ENCODE assay signal across 16 cellular contexts in genomic region chr2:145022671-145023330, GRCh38.
DNase-seq lines count a peak whose midpoint lies in the region; ATAC-seq and TF ChIP-seq lines count a peak whose summit lies in the region.
"Had no signal": no experiment of that assay in that cellular context is flagged by ENCODE, and none has a peak within 500 bp of the region (broad histone marks: within the 10 kb centered on the region; RNA-seq: fewer than 3 reads in every experiment).

No MANE protein-coding gene starts in this region.

- TF ChIP-seq CTCF in foreskin fibroblast (IDR thresholded peaks at IDR 0.05; ENCODE audit: low read depth, low read length): no peak
- no peak for TF ChIP-seq CTCF in H9 (conservative IDR thresholded peaks at IDR 0.05)
- no peak for TF ChIP-seq CTCF in CD4-positive, alpha-beta T cell (IDR thresholded peaks at IDR 0.05)

- H2BK12ac ChIP-seq in H9 (ENCODE audit: insufficient read length, low read depth, low read length): no peak overlapping the region

- H3K79me2 ChIP-seq in H9 (ENCODE audit: insufficient read depth, low read length): no peaks in the 10 kb centered on the region

- no peak overlapping the region for H3K4ac ChIP-seq in H9 (ENCODE audit: low read depth, low read length)

- H3K18ac ChIP-seq in H9 (ENCODE audit: insufficient read length, low read depth, low read length): no peak overlapping the region

- WGBS in H9 (ENCODE audit: extremely low coverage, insufficient read length, low lambda C conversion rate): no CpG with 5 or more reads among the region's 5 CpGs

- H3K27me3 ChIP-seq in BLaER1 treated with 17β-estradiol and CSF1 and Interleukin-3, amounts not matched to agents 10 nM and 100 nM: no peaks in the 10 kb centered on the region
- H3K27me3 ChIP-seq in SJSA1 (replicated peaks) (no peaks in the 10 kb centered on the region), H9 (ENCODE audit: insufficient read depth, low read length) (no peaks in the 10 kb centered on the region)
- H3K27me3 ChIP-seq in CD4-positive, alpha-beta T cell (ENCODE audit: control insufficient read depth, insufficient read depth, low read length): no peaks in the 10 kb centered on the region
- H3K27me3 ChIP-seq: colonic mucosa, right lobe of liver had no signal

- DNase-seq in SJSA1 (ENCODE audit: low read depth in 1 of 2, low spot score in 2 of 2) (no peak), foreskin fibroblast (peak; percentile 41 to 67), H9 (no peak), ureter (ENCODE audit: low spot score) (no peak)
- no peak for DNase-seq in T-helper 2 cell treated with Interferon-gamma antibody and Interleukin-4, amounts not matched to agents 5 μg/mL and 100 μg/mL, for 36 hours (ENCODE audit: low spot score)
- no peak for DNase-seq in CD4-positive, alpha-beta T cell
- DNase-seq: activated CD4-positive, alpha-beta T cell treated with anti-CD3 and anti-CD28 coated beads, Interleukin-2, amount 10 ng/mL, durations not matched to agents 24 days and 14 days; colonic mucosa; DMS153; NCI-H1092; NCI-H510A; right lobe of liver had no signal

- no peak overlapping the region for H4K5ac ChIP-seq in H9 (ENCODE audit: insufficient read length, low read depth, low read length)

- ATAC-seq in CD4-positive, alpha-beta T cell (ENCODE audit: poor library complexity): no peak
- ATAC-seq: activated T-helper 17 cell treated with anti-CD3 and anti-CD28 coated beads, Interleukin-2, amount 50 U/mL, for 72 hours; right lobe of liver had no signal

- POLR2A ChIA-PET in CD4-positive, alpha-beta T cell (lab: Charles Lee): no interaction called here

- no peak overlapping the region for H2BK5ac ChIP-seq in H9 (ENCODE audit: insufficient read length, low read length)

- H2BK15ac ChIP-seq in H9 (ENCODE audit: low read depth, low read length): no peak overlapping the region

- H3K4me1 Mint-ChIP-seq in H9: peaks cover 13 to 15% of the 10 kb centered on the region in 2 experiments
- H3K4me1 Mint-ChIP-seq in T-helper 2 cell treated with Interferon-gamma antibody and Interleukin-4, amounts not matched to agents 5 μg/mL and 100 μg/mL, for 36 hours (ENCODE audit: low read depth): no peaks in the 10 kb centered on the region
- no peaks in the 10 kb centered on the region for H3K4me1 Mint-ChIP-seq in CD4-positive, alpha-beta T cell (ENCODE audit: low read depth)
- H3K4me1 Mint-ChIP-seq: activated CD4-positive, alpha-beta T cell treated with anti-CD3 and anti-CD28 coated beads, Interleukin-2, amount 10 ng/mL, durations not matched to agents 24 days and 14 days; activated T-helper 17 cell treated with anti-CD3 and anti-CD28 coated beads, Interleukin-2, amount 50 U/mL, for 72 hours had no signal

- peak overlapping the region; percentile 15 to 73 (median 47); a peak in 21 of 22 replicates for H3K4me2 ChIP-seq in BLaER1 treated with 17β-estradiol and CSF1 and Interleukin-3, amounts not matched to agents 10 nM and 100 nM
- H3K4me2 ChIP-seq in H9 (ENCODE audit: insufficient read depth, insufficient read length, low read length): no peak overlapping the region

- no peak overlapping the region for H3K4me3 Mint-ChIP-seq in H9
- no peak overlapping the region for H3K4me3 Mint-ChIP-seq in T-helper 2 cell treated with Interferon-gamma antibody and Interleukin-4, amounts not matched to agents 5 μg/mL and 100 μg/mL, for 36 hours
- no peak overlapping the region for H3K4me3 Mint-ChIP-seq in CD4-positive, alpha-beta T cell
- H3K4me3 Mint-ChIP-seq: activated CD4-positive, alpha-beta T cell treated with anti-CD3 and anti-CD28 coated beads, Interleukin-2, amount 10 ng/mL, durations not matched to agents 24 days and 14 days; activated T-helper 17 cell treated with anti-CD3 and anti-CD28 coated beads, Interleukin-2, amount 50 U/mL, for 72 hours had no signal

- H4K8ac ChIP-seq in H9 (replicated peaks; ENCODE audit: insufficient read length, low read depth, low read length): no peak overlapping the region

- CTCF ChIA-PET in CD4-positive, alpha-beta T cell (lab: Charles Lee): no interaction called here

- H3K9ac ChIP-seq in BLaER1 treated with 17β-estradiol and CSF1 and Interleukin-3, amounts not matched to agents 10 nM and 100 nM: no peak overlapping the region
- H3K9ac ChIP-seq in H9 (ENCODE audit: extremely low read depth, insufficient read length, low read length): no peak overlapping the region

- intact Hi-C loops in CD4-positive, alpha-beta T cell (cut with DNase I, micrococcal nuclease): no loop called here

- H3K23me2 ChIP-seq in H9 (ENCODE audit: insufficient read length, low read depth, low read length, poor library complexity, severe bottlenecking): no peaks in the 10 kb centered on the region

- no peak overlapping the region for H3K23ac ChIP-seq in H9 (ENCODE audit: insufficient read length, low read depth, low read length)

- H3K36me3 Mint-ChIP-seq in H9 (ENCODE audit: insufficient read depth in 1 of 3, low read depth in 3 of 3): no peaks in the 10 kb centered on the region
- no peaks in the 10 kb centered on the region for H3K36me3 Mint-ChIP-seq in T-helper 2 cell treated with Interferon-gamma antibody and Interleukin-4, amounts not matched to agents 5 μg/mL and 100 μg/mL, for 36 hours (ENCODE audit: low read depth)
- no peaks in the 10 kb centered on the region for H3K36me3 Mint-ChIP-seq in CD4-positive, alpha-beta T cell (ENCODE audit: low read depth)

- no peak overlapping the region for H3K14ac ChIP-seq in H9 (ENCODE audit: insufficient read depth, low read length)

- H3K36me3 ChIP-seq in BLaER1 treated with 17β-estradiol and CSF1 and Interleukin-3, amounts not matched to agents 10 nM and 100 nM: no peaks in the 10 kb centered on the region
- H3K36me3 ChIP-seq in SJSA1: no peaks in the 10 kb centered on the region
- H3K36me3 ChIP-seq: colonic mucosa, right lobe of liver had no signal

- H3T11ph ChIP-seq in H9 (ENCODE audit: low read length): no peak overlapping the region

- H4K91ac ChIP-seq in H9 (ENCODE audit: insufficient read length, low read depth, low read length): no peak overlapping the region

- H2BK20ac ChIP-seq in H9 (ENCODE audit: low read depth, low read length, poor library complexity, severe bottlenecking): no peak overlapping the region

- no peak overlapping the region for H2AFZ ChIP-seq in H9 (ENCODE audit: low read length)

- no peak overlapping the region for H2BK120ac ChIP-seq in H9 (ENCODE audit: low read depth, low read length, poor library complexity, severe bottlenecking)

- H3K27ac ChIP-seq in BLaER1 treated with 17β-estradiol and CSF1 and Interleukin-3, amounts not matched to agents 10 nM and 100 nM: no peak overlapping the region
- H3K27ac ChIP-seq in SJSA1: peak overlapping the region; percentile 13; the same call in 1 of the 2 replicates
- peak overlapping the region in 16 of 21 experiments; percentile 6 to 81 (median 58) for H3K27ac ChIP-seq in skin epidermis
- no peak overlapping the region for H3K27ac ChIP-seq in H9 (ENCODE audit: insufficient read length, low read depth, low read length)
- H3K27ac ChIP-seq in CD4-positive, alpha-beta T cell (ENCODE audit: low read depth, low read length): no peak overlapping the region
- H3K27ac ChIP-seq: colonic mucosa, right lobe of liver, SK-N-MC had no signal

- H3K79me1 ChIP-seq in H9 (ENCODE audit: insufficient read depth, low read depth, low read length, poor library complexity, severe bottlenecking): no peaks in the 10 kb centered on the region

- no peak overlapping the region for H2AK5ac ChIP-seq in H9 (ENCODE audit: insufficient read length, low read length)

- H3K9me3 ChIP-seq in BLaER1 treated with 17β-estradiol and CSF1 and Interleukin-3, amounts not matched to agents 10 nM and 100 nM (replicated peaks in 1 of 11): no peaks in the 10 kb centered on the region; a peak in 1 of 22 replicates
- H3K9me3 ChIP-seq in SJSA1 (replicated peaks): no peaks in the 10 kb centered on the region
- no peaks in the 10 kb centered on the region for H3K9me3 ChIP-seq in H9 (ENCODE audit: control insufficient read depth, low read depth, low read length)
- H3K9me3 ChIP-seq in CD4-positive, alpha-beta T cell (ENCODE audit: control insufficient read depth, low read length): no peaks in the 10 kb centered on the region
- H3K9me3 ChIP-seq: colonic mucosa, right lobe of liver had no signal

- no peak overlapping the region for H3K4me3 ChIP-seq in BLaER1 treated with 17β-estradiol and CSF1 and Interleukin-3, amounts not matched to agents 10 nM and 100 nM
- H3K4me3 ChIP-seq in SJSA1 (no peak overlapping the region), foreskin fibroblast (ENCODE audit: low read depth in 1 of 2, low read length in 2 of 2) (no peak overlapping the region), skin epidermis (no peak overlapping the region)
- H3K4me3 ChIP-seq: colonic mucosa, right lobe of liver, SK-N-MC had no signal

- H4K20me1 ChIP-seq in BLaER1 treated with 17β-estradiol and CSF1 and Interleukin-3, amounts not matched to agents 10 nM and 100 nM: no peaks in the 10 kb centered on the region
- no peaks in the 10 kb centered on the region for H4K20me1 ChIP-seq in H9 (ENCODE audit: control insufficient read depth, insufficient read depth, insufficient read length)

- H3K27ac Mint-ChIP-seq in H9: no peak overlapping the region; a peak in 1 of 7 replicates
- no peak overlapping the region for H3K27ac Mint-ChIP-seq in T-helper 2 cell treated with Interferon-gamma antibody and Interleukin-4, amounts not matched to agents 5 μg/mL and 100 μg/mL, for 36 hours
- H3K27ac Mint-ChIP-seq in CD4-positive, alpha-beta T cell: no peak overlapping the region
- H3K27ac Mint-ChIP-seq: activated CD4-positive, alpha-beta T cell treated with anti-CD3 and anti-CD28 coated beads, Interleukin-2, amount 10 ng/mL, durations not matched to agents 24 days and 14 days; activated T-helper 17 cell treated with anti-CD3 and anti-CD28 coated beads, Interleukin-2, amount 50 U/mL, for 72 hours had no signal

- H3K9me3 Mint-ChIP-seq in H9: no peaks in the 10 kb centered on the region
- no peaks in the 10 kb centered on the region for H3K9me3 Mint-ChIP-seq in T-helper 2 cell treated with Interferon-gamma antibody and Interleukin-4, amounts not matched to agents 5 μg/mL and 100 μg/mL, for 36 hours
- no peaks in the 10 kb centered on the region for H3K9me3 Mint-ChIP-seq in CD4-positive, alpha-beta T cell
- H3K9me3 Mint-ChIP-seq: activated CD4-positive, alpha-beta T cell treated with anti-CD3 and anti-CD28 coated beads, Interleukin-2, amount 10 ng/mL, durations not matched to agents 24 days and 14 days; activated T-helper 17 cell treated with anti-CD3 and anti-CD28 coated beads, Interleukin-2, amount 50 U/mL, for 72 hours had no signal

- H3K27me3 Mint-ChIP-seq in H9 (ENCODE audit: low read depth): no peaks in the 10 kb centered on the region
- H3K27me3 Mint-ChIP-seq in T-helper 2 cell treated with Interferon-gamma antibody and Interleukin-4, amounts not matched to agents 5 μg/mL and 100 μg/mL, for 36 hours (ENCODE audit: low read depth): no peaks in the 10 kb centered on the region
- H3K27me3 Mint-ChIP-seq in CD4-positive, alpha-beta T cell: no peaks in the 10 kb centered on the region
- H3K27me3 Mint-ChIP-seq: activated CD4-positive, alpha-beta T cell treated with anti-CD3 and anti-CD28 coated beads, Interleukin-2, amount 10 ng/mL, durations not matched to agents 24 days and 14 days; activated T-helper 17 cell treated with anti-CD3 and anti-CD28 coated beads, Interleukin-2, amount 50 U/mL, for 72 hours had no signal

- H3K56ac ChIP-seq in H9 (ENCODE audit: insufficient read length, low read depth, low read length): no peak overlapping the region

- H3K4me1 ChIP-seq in BLaER1 treated with 17β-estradiol and CSF1 and Interleukin-3, amounts not matched to agents 10 nM and 100 nM: peaks cover 6 to 23% (median 17%) of the 10 kb centered on the region in 10 experiments; a peak in 16 of 20 replicates
- H3K4me1 ChIP-seq in SJSA1 (replicated peaks): peaks cover 5% of the 10 kb centered on the region; the same call in 1 of the 2 replicates
- H3K4me1 ChIP-seq in H9 (ENCODE audit: insufficient read depth, low read length): no peaks in the 10 kb centered on the region; the same call in 1 of the 2 replicates
- H3K4me1 ChIP-seq: colonic mucosa, right lobe of liver had no signal

Comparison
In these comparisons a context has a peak if more than half of its experiments do, and no peak if none do; other contexts are left out.
1. H3K27ac ChIP-seq: peak in SJSA1 (single experiment) and skin epidermis (16 of 21); none in BLaER1 treated with 17β-estradiol and CSF1 and Interleukin-3, amounts not matched to agents 10 nM and 100 nM (0 of 11), H9 (single experiment) and CD4-positive, alpha-beta T cell (single experiment).
2. DNase-seq: peak in foreskin fibroblast (2 of 2); none in SJSA1 (0 of 2), H9 (single experiment), T-helper 2 cell treated with Interferon-gamma antibody and Interleukin-4, amounts not matched to agents 5 μg/mL and 100 μg/mL, for 36 hours (single experiment), CD4-positive, alpha-beta T cell (0 of 10) and ureter (single experiment).